Comparison of ENCODE assay signal across 8 cellular contexts in genomic region chr16:81445143-81445922, GRCh38. TPM values are rescaled to one million over a fixed set of nuclear protein-coding genes. Genes with fewer than 3 reads are reported as not detected.
DNase-seq lines count a peak whose midpoint lies in the region; ATAC-seq and TF ChIP-seq lines count a peak whose summit lies in the region.

No MANE protein-coding gene starts in this region.

- TF ChIP-seq EP300 in transverse colon (IDR thresholded peaks at IDR 0.05; ENCODE audit: low read depth): no peak

- no peaks in the 10 kb centered on the region for H3K9me3 ChIP-seq in transverse colon

- H3K36me3 Mint-ChIP-seq in mesothelial cell of epicardium: no peaks in the 10 kb centered on the region

- WGBS in transverse colon (ENCODE audit: low coverage in 1 of 2), 2 donors: 1% methylated on average over 32 of the region's 62 CpGs; no CpG with 5 or more reads in 1 of the 2 donors

- DNase-seq in AG08395 (ENCODE audit: low spot score) (peak; percentile 50), mesothelial cell of epicardium (ENCODE audit: low spot score in 2 of 2, unreplicated experiment in 2 of 2) (peak in 1 of 2 experiments; percentile 62), transverse colon (peak; percentile 50), SW 1271 (lab: John Stamatoyannopoulos, UW) (no peak)
- DNase-seq in activated CD4-positive, CD25-positive, alpha-beta regulatory T cell treated with anti-CD3 and anti-CD28 coated beads, Interleukin-2, amount 50 U/mL, for 72 hours: peak; percentile 44
- DNase-seq in effector CD4-positive, alpha-beta T cell: peak; percentile 11

- peak overlapping the region; percentile 89 to 95 (median 94) for H3K27ac ChIP-seq in transverse colon

- peak overlapping the region; percentile 86 for H3K27ac Mint-ChIP-seq in mesothelial cell of epicardium

- peaks cover 23 to 45% (median 43%) of the 10 kb centered on the region in 4 donors for H3K4me1 ChIP-seq in transverse colon

- H3K4me3 ChIP-seq in transverse colon: peak overlapping the region; percentile 85 to 96 (median 90)

- peaks cover 2% of the 10 kb centered on the region for H3K27me3 Mint-ChIP-seq in mesothelial cell of epicardium (ENCODE audit: low read depth)

- no peaks in the 10 kb centered on the region for H3K36me3 ChIP-seq in transverse colon

- peak overlapping the region; percentile 88 for H3K4me3 Mint-ChIP-seq in mesothelial cell of epicardium

- H3K9me3 Mint-ChIP-seq in mesothelial cell of epicardium: no peaks in the 10 kb centered on the region

- H3K27me3 ChIP-seq in transverse colon: no peaks in the 10 kb centered on the region

- no peak for TF ChIP-seq POLR2A in transverse colon (IDR thresholded peaks at IDR 0.05)

- peaks cover 51% of the 10 kb centered on the region for H3K4me1 Mint-ChIP-seq in mesothelial cell of epicardium

- peak; percentile 38 for ATAC-seq in GM18502 (IDR thresholded peaks at IDR 0.05; ENCODE audit: poor library complexity, unreplicated experiment)
- ATAC-seq in HG03571 (IDR thresholded peaks at IDR 0.05; ENCODE audit: unreplicated experiment): peak; percentile 25

- in situ Hi-C loops in transverse colon (cut with MboI; ENCODE audit: low pct_ligation_motif_present in 1 of 4, low pct_unique_long_range_greater_than_20kb in 1 of 4, low sequenced_read_pairs in 3 of 4): no loop called here

- intact Hi-C loops in transverse colon (cut with DNase I; ENCODE audit: low total_unique reads): no loop called here

- TF ChIP-seq CTCF in mesothelial cell of epicardium (IDR thresholded peaks at IDR 0.05; ENCODE audit: unreplicated experiment): no peak
- peak in 3 of 5 experiments; percentile 13 to 27 (median 25) for TF ChIP-seq CTCF in transverse colon (IDR thresholded peaks at IDR 0.05)

RNA-seq across cellular contexts. Expression of gene CMIP, which starts 0.7 kb away (rescaled TPM):
- 70.0 to 74.9 TPM (median 71.0 TPM) in 3 replicates for total RNA-seq in mesothelial cell of epicardium
- total RNA-seq in transverse colon: 10 to 100 TPM; 40.0 to 69.6 (median 47.0) TPM

Comparison
In these comparisons a context has a peak if more than half of its experiments do, and no peak if none do; other contexts are left out.
1. DNase-seq: peak in AG08395 (single experiment), activated CD4-positive, CD25-positive, alpha-beta regulatory T cell treated with anti-CD3 and anti-CD28 coated beads, Interleukin-2, amount 50 U/mL, for 72 hours (single experiment), effector CD4-positive, alpha-beta T cell (single experiment) and transverse colon (single experiment); none in SW 1271 (0 of 2).